In genomic region chr12:108477055-108477880, GRCh38 we compare ENCODE assay signal across 1 cellular context.
TF ChIP-seq lines count a peak whose summit lies in the region.

No MANE protein-coding gene starts in this region.

TF ChIP-seq in SK-N-SH, 30 proteins besides CTCF, POLR2A, EP300 and RAD21 (continued from another document):
- TF ChIP-seq, protein P1, sequence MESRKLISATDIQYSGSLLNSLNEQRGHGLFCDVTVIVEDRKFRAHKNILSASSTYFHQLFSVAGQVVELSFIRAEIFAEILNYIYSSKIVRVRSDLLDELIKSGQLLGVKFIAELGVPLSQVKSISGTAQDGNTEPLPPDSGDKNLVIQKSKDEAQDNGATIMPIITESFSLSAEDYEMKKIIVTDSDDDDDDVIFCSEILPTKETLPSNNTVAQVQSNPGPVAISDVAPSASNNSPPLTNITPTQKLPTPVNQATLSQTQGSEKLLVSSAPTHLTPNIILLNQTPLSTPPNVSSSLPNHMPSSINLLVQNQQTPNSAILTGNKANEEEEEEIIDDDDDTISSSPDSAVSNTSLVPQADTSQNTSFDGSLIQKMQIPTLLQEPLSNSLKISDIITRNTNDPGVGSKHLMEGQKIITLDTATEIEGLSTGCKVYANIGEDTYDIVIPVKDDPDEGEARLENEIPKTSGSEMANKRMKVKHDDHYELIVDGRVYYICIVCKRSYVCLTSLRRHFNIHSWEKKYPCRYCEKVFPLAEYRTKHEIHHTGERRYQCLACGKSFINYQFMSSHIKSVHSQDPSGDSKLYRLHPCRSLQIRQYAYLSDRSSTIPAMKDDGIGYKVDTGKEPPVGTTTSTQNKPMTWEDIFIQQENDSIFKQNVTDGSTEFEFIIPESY (IDR thresholded peaks at IDR 0.05; ENCODE audit: borderline replicate concordance, low read depth), result no peak
- TF ChIP-seq NRF1 (IDR thresholded peaks at IDR 0.05; ENCODE audit: low read depth, low read length) (no peak), MXI1 (IDR thresholded peaks at IDR 0.05; ENCODE audit: low read depth, low read length) (no peak), NFIC (IDR thresholded peaks at IDR 0.05; ENCODE audit: borderline replicate concordance) (no peak), FOXM1 (IDR thresholded peaks at IDR 0.05; ENCODE audit: low read depth) (no peak), EZH2phosphoT487 (IDR thresholded peaks at IDR 0.05; ENCODE audit: borderline replicate concordance, low read depth) (no peak), POLR2AphosphoS5 (IDR thresholded peaks at IDR 0.05; ENCODE audit: low read depth, low read length) (no peak), CHD2 (IDR thresholded peaks at IDR 0.05; ENCODE audit: low read length, partially characterized antibody) (no peak), JUND (IDR thresholded peaks at IDR 0.05) (no peak)
